In the genomic region with DNA sequence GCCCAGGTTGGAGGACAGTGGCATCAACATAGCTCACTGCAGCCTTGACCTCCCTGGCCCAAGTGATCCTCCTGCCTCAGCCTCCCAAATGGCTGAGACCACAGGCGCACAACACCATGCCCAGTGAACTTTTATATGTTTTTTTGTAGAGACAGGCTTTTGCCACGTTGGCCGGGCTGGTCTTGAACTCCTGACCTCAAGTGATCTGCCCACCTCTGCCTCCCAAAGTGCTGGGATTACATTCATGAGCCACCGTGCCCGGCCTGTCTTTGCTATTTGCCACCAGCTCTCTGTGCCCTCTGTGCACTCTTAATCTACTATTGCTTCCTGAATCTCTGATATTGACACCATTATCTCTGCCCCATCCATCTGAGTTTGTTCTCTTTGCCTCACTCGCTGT, we compare ENCODE assay signal across 37 cellular contexts. TPM values are rescaled to one million over a fixed set of nuclear protein-coding genes. Genes with fewer than 3 reads are reported as not detected.
"Had no signal": no experiment of that assay in that cellular context is flagged by ENCODE, and none has a peak within 500 bp of the region (broad histone marks: within the 10 kb centered on the region; RNA-seq: fewer than 3 reads in every experiment).

No MANE protein-coding gene starts in this region.

- H3K36me3 ChIP-seq: MG63 had no signal

- H3K27ac ChIP-seq: KMS-11 had no signal

- DNase-seq: Karpas-422, Kasumi-1, MG63, MM.1S, MV-4-11, NCI-H1048, NCI-H1092, NCI-H1092 treated with DMSO at 0.1 percent for 48 hours, NCI-H1105, NCI-H1105 treated with DMSO at 0.1 percent for 48 hours, NCI-H1417, NCI-H1417 treated with DMSO at 0.1 percent for 48 hours, NCI-H1436, NCI-H1436 treated with DMSO at 0.1 percent for 48 hours, NCI-H146, NCI-H1694, NCI-H1694 treated with DMSO at 0.1 percent for 48 hours, NCI-H187, NCI-H187 treated with DMSO at 0.1 percent for 48 hours, NCI-H1930, NCI-H2029, NCI-H2029 treated with DMSO at 0.1 percent for 48 hours, NCI-H2081, NCI-H2081 treated with DMSO at 0.1 percent for 48 hours, NCI-H2107, NCI-H2171, NCI-H2171 treated with DMSO at 0.1 percent for 48 hours, NCI-H2227 treated with DMSO at 0.1 percent for 48 hours, NCI-H345, NCI-H446, NCI-H446 treated with DMSO at 0.1 percent for 48 hours, NCI-H510A, NCI-H510A treated with DMSO at 0.1 percent for 48 hours had no signal

- H3K9ac ChIP-seq: KMS-11 had no signal

- H3K9me3 ChIP-seq: MG63 had no signal

- H3K4me2 ChIP-seq: KMS-11 had no signal

- H3K4me3 ChIP-seq: MG63 had no signal

RNA-seq across cellular contexts. Expression of gene LRRC4B, which starts 34.3 kb away (rescaled TPM):
- total RNA-seq: LHCN-M2, M059J, MCF 10A had no signal

RNA-seq across cellular contexts. Expression of gene SYT3, which starts 37.2 kb away (rescaled TPM):
- total RNA-seq: M059J, MCF 10A had no signal

RNA-seq across cellular contexts. Expression of gene C19orf81, which starts 46.7 kb away (rescaled TPM):
- total RNA-seq: LHCN-M2, MCF 10A had no signal
